36 cellular contexts compared by ENCODE assay signal in the genomic region with DNA sequence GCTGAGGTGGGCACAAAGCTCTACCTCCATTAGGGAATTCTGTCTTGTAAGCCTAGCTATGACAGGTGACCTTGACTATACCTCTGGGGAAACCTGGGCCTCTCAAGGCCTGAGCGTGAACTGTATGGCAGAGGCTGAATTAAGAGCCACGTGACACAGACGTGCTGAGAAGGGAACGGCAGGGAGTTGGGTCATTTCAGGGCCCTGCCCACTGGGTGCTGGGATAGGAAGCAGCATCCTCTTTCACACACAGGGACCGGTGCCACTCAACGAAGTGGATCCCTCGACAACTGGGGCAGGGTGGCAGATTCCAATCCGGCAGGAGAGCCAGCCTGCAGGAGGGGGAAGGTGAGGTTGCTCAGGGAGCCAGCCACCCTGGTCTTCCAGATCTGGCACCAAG. TPM values are rescaled to one million over a fixed set of nuclear protein-coding genes. Genes with fewer than 3 reads are reported as not detected.
DNase-seq lines count a peak whose midpoint lies in the region; ATAC-seq and TF ChIP-seq lines count a peak whose summit lies in the region.
"Had no signal": no experiment of that assay in that cellular context is flagged by ENCODE, and none has a peak within 500 bp of the region (broad histone marks: within the 10 kb centered on the region; RNA-seq: fewer than 3 reads in every experiment).

No MANE protein-coding gene starts in this region.

- peak; percentile 83 for ATAC-seq in naive thymus-derived CD4-positive, alpha-beta T cell
- peak; percentile 71 to 84 for ATAC-seq in upper lobe of left lung (ENCODE audit: low FRiP score in 2 of 2)
- ATAC-seq: activated CD8-positive, alpha-beta T cell treated with anti-CD3 and anti-CD28 coated beads for 36 hours had no signal

- no peak for TF ChIP-seq EP300 in upper lobe of left lung (IDR thresholded peaks at IDR 0.05)

- no peak for TF ChIP-seq CTCF in left ventricle myocardium inferior (IDR thresholded peaks at IDR 0.05; ENCODE audit: borderline replicate concordance)
- TF ChIP-seq CTCF in upper lobe of left lung (IDR thresholded peaks at IDR 0.05), result no peak

- H3K36me3 Mint-ChIP-seq in activated CD4-positive, alpha-beta T cell treated with anti-CD3 and anti-CD28 coated beads, Interleukin-2, amount 10 ng/mL, durations not matched to agents 7 days and 5 days (ENCODE audit: low read depth), result peaks cover 28% of the 10 kb centered on the region
- H3K36me3 Mint-ChIP-seq in naive thymus-derived CD4-positive, alpha-beta T cell, result peaks cover 0 to 14% (median 0%) of the 10 kb centered on the region in 5 donors
- H3K36me3 Mint-ChIP-seq: brain had no signal

- intact Hi-C loops in left ventricle myocardium inferior (cut with micrococcal nuclease), result no loop called here
- intact Hi-C loops in naive thymus-derived CD4-positive, alpha-beta T cell (cut with micrococcal nuclease), result no loop called here

- H3K27ac ChIP-seq in left ventricle myocardium inferior (replicated peaks) (peak overlapping the region; percentile 88), upper lobe of left lung (peak overlapping the region in 3 of 4 donors; percentile 25 to 75 (median 68))
- H3K27ac ChIP-seq in naive thymus-derived CD4-positive, alpha-beta T cell (ENCODE audit: low read depth, low read length), result no peak overlapping the region
- H3K27ac ChIP-seq: PC-9 had no signal

- 66 to 80% methylated on average over 7 to 8 of the region's 8 CpGs for WGBS in upper lobe of left lung, 2 donors

- in situ Hi-C loops in ACHN (cut with HindIII; ENCODE audit: low pct_ligation_motif_present, low pct_unique_long_range_greater_than_20kb, low sequenced_read_pairs), result no loop called here

- POLR2A ChIA-PET in activated CD4-positive, alpha-beta T cell treated with anti-CD3 and anti-CD28 coated beads, Interleukin-2, amount 10 ng/mL, durations not matched to agents 7 days and 5 days (lab: Charles Lee), result interaction anchor here (0.7 kb wide), 1 partner anchor 10 kb away, joined by 3 read pairs; a partner anchor contains a TSS
- POLR2A ChIA-PET in naive thymus-derived CD4-positive, alpha-beta T cell (lab: Charles Lee), result interaction anchor here (0.6 kb wide), 1 partner anchor 10 kb away, joined by 4 read pairs; no protein-coding TSS in a partner anchor

- H3K27ac Mint-ChIP-seq in activated CD4-positive, alpha-beta T cell treated with anti-CD3 and anti-CD28 coated beads, Interleukin-2, amount 10 ng/mL, durations not matched to agents 7 days and 5 days, result peak overlapping the region; percentile 27
- H3K27ac Mint-ChIP-seq in naive thymus-derived CD4-positive, alpha-beta T cell, result no peak overlapping the region
- H3K27ac Mint-ChIP-seq: activated CD8-positive, alpha-beta T cell treated with anti-CD3 and anti-CD28 coated beads for 36 hours; activated naive CD4-positive, alpha-beta T cell treated with anti-CD3 and anti-CD28 coated beads for 36 hours; activated T-helper 1 cell treated with anti-CD3 and anti-CD28 coated beads, Interleukin-12 subunit alpha, Interleukin-12 subunit beta, Interleukin-2, Interleukin-4 antibody, amounts not matched to agents 30 ng/mL and 10 ng/mL and 1 ng/mL, durations not matched to agents 14 hours and 24 hours and 36 hours; CD4-positive, alpha-beta T cell; HFFc6 had no signal

- H3K9me3 Mint-ChIP-seq in activated CD4-positive, alpha-beta T cell treated with anti-CD3 and anti-CD28 coated beads, Interleukin-2, amount 10 ng/mL, durations not matched to agents 7 days and 5 days, result no peaks in the 10 kb centered on the region
- H3K9me3 Mint-ChIP-seq in naive thymus-derived CD4-positive, alpha-beta T cell, result no peaks in the 10 kb centered on the region
- H3K9me3 Mint-ChIP-seq: activated CD8-positive, alpha-beta T cell treated with anti-CD3 and anti-CD28 coated beads for 36 hours; activated naive CD4-positive, alpha-beta T cell treated with anti-CD3 and anti-CD28 coated beads for 36 hours; activated T-helper 1 cell treated with anti-CD3 and anti-CD28 coated beads, Interleukin-12 subunit alpha, Interleukin-12 subunit beta, Interleukin-2, Interleukin-4 antibody, amounts not matched to agents 30 ng/mL and 10 ng/mL and 1 ng/mL, durations not matched to agents 14 hours and 24 hours and 36 hours; brain; CD4-positive, alpha-beta T cell; HFFc6 had no signal

- no peaks in the 10 kb centered on the region for H3K27me3 Mint-ChIP-seq in activated CD4-positive, alpha-beta T cell treated with anti-CD3 and anti-CD28 coated beads, Interleukin-2, amount 10 ng/mL, durations not matched to agents 7 days and 5 days
- H3K27me3 Mint-ChIP-seq in naive thymus-derived CD4-positive, alpha-beta T cell, result no peaks in the 10 kb centered on the region
- H3K27me3 Mint-ChIP-seq: activated CD8-positive, alpha-beta T cell treated with anti-CD3 and anti-CD28 coated beads for 36 hours; brain; CD4-positive, alpha-beta T cell had no signal

- H3K27me3 ChIP-seq in left ventricle myocardium inferior (ENCODE audit: low read depth) (no peaks in the 10 kb centered on the region), upper lobe of left lung (no peaks in the 10 kb centered on the region)
- H3K27me3 ChIP-seq in naive thymus-derived CD4-positive, alpha-beta T cell (ENCODE audit: control insufficient read depth in 2 of 2, insufficient read depth in 2 of 2, low read length in 2 of 2), result no peaks in the 10 kb centered on the region
- H3K27me3 ChIP-seq: gastroesophageal sphincter, MG63 had no signal

- H3K36me3 ChIP-seq in left ventricle myocardium inferior, result no peaks in the 10 kb centered on the region
- H3K36me3 ChIP-seq in naive thymus-derived CD4-positive, alpha-beta T cell (ENCODE audit: control insufficient read depth in 2 of 3, insufficient read depth in 3 of 3, low read length in 3 of 3), result no peaks in the 10 kb centered on the region
- H3K36me3 ChIP-seq in upper lobe of left lung, result no peaks in the 10 kb centered on the region
- H3K36me3 ChIP-seq: gastroesophageal sphincter had no signal

- DNase-seq in activated CD4-positive, alpha-beta T cell treated with anti-CD3 and anti-CD28 coated beads, Interleukin-2, amount 10 ng/mL, durations not matched to agents 7 days and 5 days, result no peak
- no peak for DNase-seq in activated CD4-positive, alpha-beta T cell treated with anti-CD3 and anti-CD28 coated beads for 48 hours
- DNase-seq in left ventricle myocardium inferior (no peak), upper lobe of left lung (peak in 1 of 2 donors; percentile 69), amniotic stem cell (lab: John Stamatoyannopoulos, UW) (no peak), ACHN (no peak), hippocampal formation (lab: John Stamatoyannopoulos, UW) (no peak)
- DNase-seq in naive thymus-derived CD4-positive, alpha-beta T cell, result no peak
- DNase-seq: activated CD4-positive, alpha-beta T cell treated with anti-CD3 and anti-CD28 coated beads for 1 hour; activated CD8-positive, alpha-beta memory T cell treated with anti-CD3 and anti-CD28 coated beads, Interleukin-2, amount 50 U/mL, for 48 hours; activated CD8-positive, alpha-beta T cell treated with anti-CD3 and anti-CD28 coated beads for 36 hours; activated naive CD4-positive, alpha-beta T cell treated with anti-CD3 and anti-CD28 coated beads for 36 hours; CD4-positive, alpha-beta T cell; HFFc6; KG1; left colon; MG63; NCI-H1105 treated with DMSO at 0.1 percent for 48 hours; NCI-H1930; NCI-H526 treated with DMSO at 0.1 percent for 48 hours; PC-9; SHP77 treated with DMSO at 0.1 percent for 48 hours; stimulated activated CD4-positive, alpha-beta T cell treated with anti-CD3 and anti-CD28 coated beads, Interleukin-1b, Interleukin-23, amount 100 ng/mL, for 48 hours; stimulated activated naive CD4-positive, alpha-beta T cell treated with Interleukin-2 at 50 U/mL for 16 hours had no signal

- peaks cover 9% of the 10 kb centered on the region for H3K4me1 Mint-ChIP-seq in activated CD4-positive, alpha-beta T cell treated with anti-CD3 and anti-CD28 coated beads, Interleukin-2, amount 10 ng/mL, durations not matched to agents 7 days and 5 days
- peaks cover 0 to 8% (median 0%) of the 10 kb centered on the region in 7 donors for H3K4me1 Mint-ChIP-seq in naive thymus-derived CD4-positive, alpha-beta T cell
- H3K4me1 Mint-ChIP-seq: brain had no signal

- peak in 1 of 4 donors; percentile 41 for TF ChIP-seq POLR2A in upper lobe of left lung (IDR thresholded peaks at IDR 0.05)

- no peak overlapping the region for H3K4me3 Mint-ChIP-seq in activated CD4-positive, alpha-beta T cell treated with anti-CD3 and anti-CD28 coated beads, Interleukin-2, amount 10 ng/mL, durations not matched to agents 7 days and 5 days
- H3K4me3 Mint-ChIP-seq in naive thymus-derived CD4-positive, alpha-beta T cell, result no peak overlapping the region
- H3K4me3 Mint-ChIP-seq: activated CD8-positive, alpha-beta T cell treated with anti-CD3 and anti-CD28 coated beads for 36 hours; activated naive CD4-positive, alpha-beta T cell treated with anti-CD3 and anti-CD28 coated beads for 36 hours; activated T-helper 1 cell treated with anti-CD3 and anti-CD28 coated beads, Interleukin-12 subunit alpha, Interleukin-12 subunit beta, Interleukin-2, Interleukin-4 antibody, amounts not matched to agents 30 ng/mL and 10 ng/mL and 1 ng/mL, durations not matched to agents 14 hours and 24 hours and 36 hours; brain; CD4-positive, alpha-beta T cell; HFFc6 had no signal

- no peaks in the 10 kb centered on the region for H3K9me3 ChIP-seq in left ventricle myocardium inferior (replicated peaks)
- no peaks in the 10 kb centered on the region for H3K9me3 ChIP-seq in naive thymus-derived CD4-positive, alpha-beta T cell (ENCODE audit: control insufficient read depth in 2 of 3, low read length in 3 of 3)
- no peaks in the 10 kb centered on the region for H3K9me3 ChIP-seq in upper lobe of left lung
- H3K9me3 ChIP-seq: gastroesophageal sphincter, MG63 had no signal

- CTCF ChIA-PET in activated CD4-positive, alpha-beta T cell treated with anti-CD3 and anti-CD28 coated beads, Interleukin-2, amount 10 ng/mL, durations not matched to agents 7 days and 5 days (lab: Charles Lee), result interaction anchor here (3.2 kb wide), 1 partner anchor 10 kb away, joined by 12 read pairs; a partner anchor contains a TSS
- CTCF ChIA-PET in naive thymus-derived CD4-positive, alpha-beta T cell (lab: Charles Lee), result no interaction called here

- H3K4me3 ChIP-seq in left ventricle myocardium inferior, result no peak overlapping the region
- no peak overlapping the region for H3K4me3 ChIP-seq in naive thymus-derived CD4-positive, alpha-beta T cell (ENCODE audit: low read length)
- no peak overlapping the region for H3K4me3 ChIP-seq in upper lobe of left lung
- H3K4me3 ChIP-seq: gastroesophageal sphincter, MG63, PC-9, skin epidermis had no signal

- H3K4me1 ChIP-seq in left ventricle myocardium inferior, result peaks cover 30% of the 10 kb centered on the region
- H3K4me1 ChIP-seq in naive thymus-derived CD4-positive, alpha-beta T cell (ENCODE audit: control insufficient read depth in 2 of 2, insufficient read depth in 2 of 2, low read length in 2 of 2), result no peaks in the 10 kb centered on the region
- H3K4me1 ChIP-seq in upper lobe of left lung, result peaks cover 7 to 12% (median 9%) of the 10 kb centered on the region in 4 donors
- H3K4me1 ChIP-seq: gastroesophageal sphincter had no signal

RNA-seq across cellular contexts. Expression of a gene that starts 9.2 kb away (rescaled TPM):
- total RNA-seq in activated CD4-positive, alpha-beta T cell treated with anti-CD3 and anti-CD28 coated beads, Interleukin-2, amount 10 ng/mL, durations not matched to agents 7 days and 5 days, result 100 to 1,000 TPM; 119 to 131 TPM
- total RNA-seq in left ventricle myocardium inferior (0.96 TPM), upper lobe of left lung (1 to 10 TPM; 1.2 to 4.9 (median 3.0) TPM)
- total RNA-seq in naive thymus-derived CD4-positive, alpha-beta T cell, result 10 to 100 TPM in 1 of 5 experiments, 1 to 10 TPM in 3, under 1 TPM in 1; 0.98 to 79.0 (median 2.1) TPM
- 1 to 10 TPM; 2.4 to 4.5 TPM for polyA plus RNA-seq in naive thymus-derived CD4-positive, alpha-beta T cell

RNA-seq across cellular contexts. Expression of a gene that starts 9.6 kb away (rescaled TPM):
- total RNA-seq in activated CD4-positive, alpha-beta T cell treated with anti-CD3 and anti-CD28 coated beads, Interleukin-2, amount 10 ng/mL, durations not matched to agents 7 days and 5 days, result 10 to 100 TPM; 50.6 to 56.8 TPM
- total RNA-seq in left ventricle myocardium inferior (465 TPM), upper lobe of left lung (100 to 1,000 TPM in 1 of 6 donors, 10 to 100 TPM in 5; 24.1 to 107 (median 51.7) TPM)
- total RNA-seq in naive thymus-derived CD4-positive, alpha-beta T cell, result 100 to 1,000 TPM in 1 of 5 experiments, 10 to 100 TPM in 4; 41.3 to 101 (median 63.1) TPM
- 1 to 10 TPM; 1.9 to 2.2 TPM for polyA plus RNA-seq in naive thymus-derived CD4-positive, alpha-beta T cell

RNA-seq across cellular contexts. Expression of a gene that starts 36.6 kb away (rescaled TPM):
- total RNA-seq in activated CD4-positive, alpha-beta T cell treated with anti-CD3 and anti-CD28 coated beads, Interleukin-2, amount 10 ng/mL, durations not matched to agents 7 days and 5 days, result 10 to 100 TPM; 80.7 to 84.5 TPM
- 46.7 TPM for total RNA-seq in left ventricle myocardium inferior
- total RNA-seq in naive thymus-derived CD4-positive, alpha-beta T cell, result 10 to 100 TPM; 32.6 to 87.3 (median 62.5) TPM
- polyA plus RNA-seq in naive thymus-derived CD4-positive, alpha-beta T cell, result 1 to 10 TPM; 3.0 to 4.0 TPM
- 10 to 100 TPM; 17.8 to 62.8 (median 37.0) TPM for total RNA-seq in upper lobe of left lung

RNA-seq across cellular contexts. Expression of a gene that starts 41.6 kb away (rescaled TPM):
- total RNA-seq in activated CD4-positive, alpha-beta T cell treated with anti-CD3 and anti-CD28 coated beads, Interleukin-2, amount 10 ng/mL, durations not matched to agents 7 days and 5 days, result not detected
- total RNA-seq in left ventricle myocardium inferior (not detected), upper lobe of left lung (under 1 TPM in 1 of 6 donors, not detected in 5; 0.40 TPM)
- under 1 TPM in 3 of 5 experiments, not detected in 2; 0.34 to 0.78 (median 0.60) TPM for total RNA-seq in naive thymus-derived CD4-positive, alpha-beta T cell
- not detected for polyA plus RNA-seq in naive thymus-derived CD4-positive, alpha-beta T cell
- total RNA-seq: activated CD8-positive, alpha-beta T cell treated with anti-CD3 and anti-CD28 coated beads for 36 hours; activated naive CD4-positive, alpha-beta T cell treated with anti-CD3 and anti-CD28 coated beads for 36 hours; CD4-positive, alpha-beta T cell; cerebellum; Daoy; fibroblast of lung; gastroesophageal sphincter; H1; HFFc6; mesenteric fat pad; myocyte; PC-9; temporal lobe had no signal
- polyA plus RNA-seq: endothelial cell of umbilical vein, fibroblast of lung had no signal

RNA-seq across cellular contexts. Expression of a gene that starts 54.6 kb away (rescaled TPM):
- under 1 TPM; 0.67 to 0.69 TPM for total RNA-seq in activated CD4-positive, alpha-beta T cell treated with anti-CD3 and anti-CD28 coated beads, Interleukin-2, amount 10 ng/mL, durations not matched to agents 7 days and 5 days
- total RNA-seq in left ventricle myocardium inferior (8.1 TPM), upper lobe of left lung (10 to 100 TPM in 3 of 6 donors, 1 to 10 TPM in 3; 7.9 to 31.2 (median 12.3) TPM)
- 1 to 10 TPM in 2 of 5 experiments, under 1 TPM in 3; 0.58 to 1.9 (median 0.91) TPM for total RNA-seq in naive thymus-derived CD4-positive, alpha-beta T cell
- under 1 TPM; 0.18 to 0.19 TPM for polyA plus RNA-seq in naive thymus-derived CD4-positive, alpha-beta T cell
